In genomic region chr16:85275533-85276249, GRCh38 we compare ENCODE assay signal across 1 cellular context.
TF ChIP-seq lines count a peak whose summit lies in the region.

No MANE protein-coding gene starts in this region.

TF ChIP-seq in K562, 482 proteins besides CTCF, POLR2A, EP300 and RAD21 (continued from another document):
- no peak for TF ChIP-seq ZBTB11 (CRISPR knock-in tag; IDR thresholded peaks at IDR 0.05)
- no peak for TF ChIP-seq ARHGAP35 (IDR thresholded peaks at IDR 0.05; ENCODE audit: partially characterized antibody)
- TF ChIP-seq FOXO4 (CRISPR knock-in tag; IDR thresholded peaks at IDR 0.05), result no peak
- TF ChIP-seq KHSRP (IDR thresholded peaks at IDR 0.05), result no peak
- TF ChIP-seq HLTF (IDR thresholded peaks at IDR 0.05), result no peak
- no peak for TF ChIP-seq NR2C1 (IDR thresholded peaks at IDR 0.05)
- no peak for TF ChIP-seq NR2C1 (tag; IDR thresholded peaks at IDR 0.05)
- TF ChIP-seq, protein P1, sequence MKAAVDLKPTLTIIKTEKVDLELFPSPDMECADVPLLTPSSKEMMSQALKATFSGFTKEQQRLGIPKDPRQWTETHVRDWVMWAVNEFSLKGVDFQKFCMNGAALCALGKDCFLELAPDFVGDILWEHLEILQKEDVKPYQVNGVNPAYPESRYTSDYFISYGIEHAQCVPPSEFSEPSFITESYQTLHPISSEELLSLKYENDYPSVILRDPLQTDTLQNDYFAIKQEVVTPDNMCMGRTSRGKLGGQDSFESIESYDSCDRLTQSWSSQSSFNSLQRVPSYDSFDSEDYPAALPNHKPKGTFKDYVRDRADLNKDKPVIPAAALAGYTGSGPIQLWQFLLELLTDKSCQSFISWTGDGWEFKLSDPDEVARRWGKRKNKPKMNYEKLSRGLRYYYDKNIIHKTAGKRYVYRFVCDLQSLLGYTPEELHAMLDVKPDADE (conservative IDR thresholded peaks at IDR 0.05; ENCODE audit: control insufficient read depth, low read depth, low read length), result no peak
- no peak for TF ChIP-seq NUFIP1 (IDR thresholded peaks at IDR 0.05; ENCODE audit: partially characterized antibody)
- no peak for TF ChIP-seq RAD51 (IDR thresholded peaks at IDR 0.05; ENCODE audit: borderline replicate concordance, low read depth)
- TF ChIP-seq ZC3H4 (CRISPR knock-in tag; IDR thresholded peaks at IDR 0.05; ENCODE audit: borderline replicate concordance), result 0 out of 2 replicates have a peak, but pooled peaks have one; percentile 56
- no peak for TF ChIP-seq ZNF444 (CRISPR knock-in tag; IDR thresholded peaks at IDR 0.05)
- TF ChIP-seq ZNF165 (CRISPR knock-in tag; IDR thresholded peaks at IDR 0.05; ENCODE audit: borderline replicate concordance), result no peak
- TF ChIP-seq MBD1 (CRISPR knock-in tag; IDR thresholded peaks at IDR 0.05), result no peak
- TF ChIP-seq ZZZ3 (IDR thresholded peaks at IDR 0.05), result no peak
- no peak for TF ChIP-seq TFE3 (CRISPR knock-in tag; IDR thresholded peaks at IDR 0.05)
- no peak for TF ChIP-seq TSC22D4 (tag; IDR thresholded peaks at IDR 0.05)
- TF ChIP-seq SREBF2 (CRISPR knock-in tag; IDR thresholded peaks at IDR 0.05), result no peak
- peak; percentile 35; the same call in 1 of the 2 replicates for TF ChIP-seq KLF13 (tag; IDR thresholded peaks at IDR 0.05; ENCODE audit: borderline replicate concordance, low read depth)
- no peak for TF ChIP-seq RBM15 (IDR thresholded peaks at IDR 0.05; ENCODE audit: insufficient read depth, low read length)
- no peak for TF ChIP-seq KAT2B (IDR thresholded peaks at IDR 0.05; ENCODE audit: low read depth, low read length)
- TF ChIP-seq, protein P2, sequence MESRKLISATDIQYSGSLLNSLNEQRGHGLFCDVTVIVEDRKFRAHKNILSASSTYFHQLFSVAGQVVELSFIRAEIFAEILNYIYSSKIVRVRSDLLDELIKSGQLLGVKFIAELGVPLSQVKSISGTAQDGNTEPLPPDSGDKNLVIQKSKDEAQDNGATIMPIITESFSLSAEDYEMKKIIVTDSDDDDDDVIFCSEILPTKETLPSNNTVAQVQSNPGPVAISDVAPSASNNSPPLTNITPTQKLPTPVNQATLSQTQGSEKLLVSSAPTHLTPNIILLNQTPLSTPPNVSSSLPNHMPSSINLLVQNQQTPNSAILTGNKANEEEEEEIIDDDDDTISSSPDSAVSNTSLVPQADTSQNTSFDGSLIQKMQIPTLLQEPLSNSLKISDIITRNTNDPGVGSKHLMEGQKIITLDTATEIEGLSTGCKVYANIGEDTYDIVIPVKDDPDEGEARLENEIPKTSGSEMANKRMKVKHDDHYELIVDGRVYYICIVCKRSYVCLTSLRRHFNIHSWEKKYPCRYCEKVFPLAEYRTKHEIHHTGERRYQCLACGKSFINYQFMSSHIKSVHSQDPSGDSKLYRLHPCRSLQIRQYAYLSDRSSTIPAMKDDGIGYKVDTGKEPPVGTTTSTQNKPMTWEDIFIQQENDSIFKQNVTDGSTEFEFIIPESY (CRISPR knock-in tag; IDR thresholded peaks at IDR 0.05), result peak; percentile 70
- no peak for TF ChIP-seq XRCC4 (IDR thresholded peaks at IDR 0.05; ENCODE audit: extremely low read depth, insufficient read depth, insufficient read length)
- peak; percentile 48; the same call in 1 of the 2 replicates for TF ChIP-seq JUND (IDR thresholded peaks at IDR 0.05; ENCODE audit: borderline replicate concordance, low read depth, low read length)
- no peak; the same call in 2 of the 3 replicates for TF ChIP-seq JUND (tag; IDR thresholded peaks at IDR 0.05; ENCODE audit: borderline replicate concordance, low read depth, low read length)
- TF ChIP-seq OTX1 (CRISPR knock-in tag; IDR thresholded peaks at IDR 0.05), result no peak
- peak; percentile 59; the same call in 1 of the 2 replicates for TF ChIP-seq NR2C2 (CRISPR knock-in tag; IDR thresholded peaks at IDR 0.05)
- TF ChIP-seq NR2C2 (tag; IDR thresholded peaks at IDR 0.05), result no peak
- TF ChIP-seq HSF4 (CRISPR knock-in tag; IDR thresholded peaks at IDR 0.05; ENCODE audit: borderline replicate concordance), result no peak
- TF ChIP-seq CTCFL (IDR thresholded peaks at IDR 0.05; ENCODE audit: borderline replicate concordance, insufficient read depth, low read depth, low read length, poor library complexity, severe bottlenecking), result peak; percentile 70
